In the genomic region with DNA sequence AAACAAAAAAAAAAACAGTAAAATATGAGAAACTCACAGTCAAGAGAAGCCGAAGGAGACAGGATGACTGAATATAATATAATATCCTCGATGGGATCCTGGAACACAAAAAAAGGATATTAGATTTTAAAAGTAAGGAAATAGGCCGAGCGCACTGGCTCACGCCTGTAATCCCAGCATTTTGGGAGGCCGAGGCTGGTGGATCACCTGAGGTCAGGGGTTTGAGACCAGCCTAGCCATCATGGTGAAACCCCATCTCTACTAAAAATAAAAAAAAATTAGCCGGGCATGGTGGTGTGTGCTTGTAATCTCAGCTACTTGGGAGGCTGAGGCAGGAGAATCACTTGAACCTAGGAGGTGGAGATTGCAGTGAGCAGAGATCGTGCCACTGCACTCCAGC, we compare ENCODE assay signal across 5 cellular contexts. TPM values are rescaled to one million over a fixed set of nuclear protein-coding genes. Genes with fewer than 3 reads are reported as not detected.
"Had no signal": no experiment of that assay in that cellular context is flagged by ENCODE, and none has a peak within 500 bp of the region (broad histone marks: within the 10 kb centered on the region; RNA-seq: fewer than 3 reads in every experiment).

A gene with protein sequence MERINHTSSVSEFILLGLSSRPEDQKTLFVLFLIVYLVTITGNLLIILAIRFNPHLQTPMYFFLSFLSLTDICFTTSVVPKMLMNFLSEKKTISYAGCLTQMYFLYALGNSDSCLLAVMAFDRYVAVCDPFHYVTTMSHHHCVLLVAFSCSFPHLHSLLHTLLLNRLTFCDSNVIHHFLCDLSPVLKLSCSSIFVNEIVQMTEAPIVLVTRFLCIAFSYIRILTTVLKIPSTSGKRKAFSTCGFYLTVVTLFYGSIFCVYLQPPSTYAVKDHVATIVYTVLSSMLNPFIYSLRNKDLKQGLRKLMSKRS (minus strand): TSS at position 101 of the 400 bp plus-strand sequence. CDS start 14,907 bp downstream, outside the sequence.

RNA-seq across cellular contexts. Expression of the gene that starts here (rescaled TPM):
- total RNA-seq: HepG2, HT-29, HT1080, IMR-90 had no signal
- polyA plus RNA-seq: HepG2, IgD-negative memory B cell, IMR-90 had no signal
